In genomic region chr11:13680501-13681264, GRCh38 we compare ENCODE assay signal across 8 cellular contexts. TPM values are rescaled to one million over a fixed set of nuclear protein-coding genes. Genes with fewer than 3 reads are reported as not detected.
DNase-seq lines count a peak whose midpoint lies in the region; ATAC-seq and TF ChIP-seq lines count a peak whose summit lies in the region.

No MANE protein-coding gene starts in this region.

- H3K4me3 ChIP-seq in OCI-LY3 (ENCODE audit: low read length) (no peak overlapping the region), lung (no peak overlapping the region), vagina (no peak overlapping the region)

- TF ChIP-seq POLR2A in vagina (IDR thresholded peaks at IDR 0.05): no peak

- peak overlapping the region; percentile 72 for H3K27ac ChIP-seq in OCI-LY3 (ENCODE audit: low read length)
- no peak overlapping the region for H3K27ac ChIP-seq in lung (ENCODE audit: low read depth in 1 of 2, low read length in 1 of 2)
- H3K27ac ChIP-seq in vagina: no peak overlapping the region

- peak; percentile 37 for DNase-seq in lung (ENCODE audit: low spot score)
- no peak for DNase-seq in KG1 (lab: John Stamatoyannopoulos, UW)
- DNase-seq in NCI-H2107 (lab: John Stamatoyannopoulos, UW): no peak
- no peak for DNase-seq in NCI-H748 treated with DMSO at 0.1 percent for 48 hours (lab: John Stamatoyannopoulos, UW)
- no peak for DNase-seq in vagina (ENCODE audit: extremely low spot score in 2 of 2)

- peaks cover 100% of the 10 kb centered on the region for H3K79me2 ChIP-seq in OCI-LY3 (ENCODE audit: low read length)

- WGBS in lung, 2 donors: 81 to 89% methylated on average over 4 of the region's 4 CpGs

- H3K4me2 ChIP-seq in OCI-LY3 (ENCODE audit: low read length): peak overlapping the region; percentile 48

- intact Hi-C loops in vagina (cut with DNase I): no loop called here

- no peak overlapping the region for H2AFZ ChIP-seq in OCI-LY3 (ENCODE audit: low read depth, low read length)

- H3K9me3 ChIP-seq in OCI-LY3 (ENCODE audit: insufficient read depth, low read length) (no peaks in the 10 kb centered on the region), lung (ENCODE audit: control insufficient read depth in 2 of 2, insufficient read depth in 1 of 2, low read length in 1 of 2) (no peaks in the 10 kb centered on the region), vagina (no peaks in the 10 kb centered on the region)

- peaks cover 21% of the 10 kb centered on the region for H3K4me1 ChIP-seq in OCI-LY3 (ENCODE audit: low read length)
- peaks cover 5 to 6% of the 10 kb centered on the region in 2 donors for H3K4me1 ChIP-seq in lung (ENCODE audit: control insufficient read depth in 2 of 2, insufficient read depth in 2 of 2, low read length in 2 of 2)
- H3K4me1 ChIP-seq in vagina: peaks cover 62% of the 10 kb centered on the region

- H3K27me3 ChIP-seq in OCI-LY3 (ENCODE audit: low read depth, low read length) (no peaks in the 10 kb centered on the region), lung (ENCODE audit: control insufficient read depth, insufficient read depth) (no peaks in the 10 kb centered on the region), vagina (no peaks in the 10 kb centered on the region)

- H3K36me3 ChIP-seq in OCI-LY3 (replicated peaks; ENCODE audit: low read depth, low read length) (peaks cover 20% of the 10 kb centered on the region), lung (ENCODE audit: control insufficient read depth in 2 of 2, insufficient read depth in 2 of 2, low read length in 2 of 2) (peaks cover 0 to 1% of the 10 kb centered on the region in 2 donors), vagina (no peaks in the 10 kb centered on the region)

- ATAC-seq in GM18909 (IDR thresholded peaks at IDR 0.05; ENCODE audit: poor library complexity, unreplicated experiment) (peak; percentile 89), HG02678 (IDR thresholded peaks at IDR 0.05; ENCODE audit: unreplicated experiment) (peak; percentile 84), lung (ENCODE audit: insufficient read depth, low FRiP score) (peak; percentile 53)

- H4K20me1 ChIP-seq in OCI-LY3 (ENCODE audit: insufficient read depth, low read length): peaks cover 87% of the 10 kb centered on the region

- TF ChIP-seq CTCF in OCI-LY3 (IDR thresholded peaks at IDR 0.05; ENCODE audit: low read depth, low read length) (no peak), lung (IDR thresholded peaks at IDR 0.05; ENCODE audit: control extremely low read depth, extremely low read depth) (no peak), vagina (IDR thresholded peaks at IDR 0.05) (no peak)

- H3K9ac ChIP-seq in OCI-LY3 (ENCODE audit: low read length): no peak overlapping the region

RNA-seq across cellular contexts. Expression of gene FAR1, which starts 12.2 kb away (rescaled TPM):
- total RNA-seq in lung: 100 to 1,000 TPM in 1 of 2 donors, 10 to 100 TPM in 1; 56.8 to 126 TPM
- polyA plus RNA-seq in lung: 10 to 100 TPM; 22.5 to 23.0 TPM
- 77.6 TPM for total RNA-seq in vagina
